ENCODE assay signal across 3 cellular contexts in the genomic region with DNA sequence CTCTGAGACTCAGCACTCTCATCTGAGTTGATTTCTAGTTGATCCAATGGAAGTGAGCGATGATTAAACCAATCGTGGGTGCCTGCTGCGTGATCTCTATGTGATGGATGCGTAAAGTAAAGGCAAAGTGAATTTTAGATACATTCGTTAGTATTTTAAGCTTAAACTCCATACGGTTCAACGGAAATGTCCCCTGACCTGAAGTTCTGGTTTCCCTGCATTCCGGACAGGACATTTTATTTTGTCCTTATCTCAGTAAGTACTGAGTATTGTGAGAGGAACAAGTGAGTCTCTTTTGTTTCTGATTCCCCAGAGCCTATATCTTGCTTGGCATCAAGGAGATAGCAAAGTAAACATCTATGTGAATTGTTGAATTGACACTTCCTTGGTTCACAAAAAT. TPM values are rescaled to one million over a fixed set of nuclear protein-coding genes. Genes with fewer than 3 reads are reported as not detected.
"Had no signal": no experiment of that assay in that cellular context is flagged by ENCODE, and none has a peak within 500 bp of the region (broad histone marks: within the 10 kb centered on the region; RNA-seq: fewer than 3 reads in every experiment).

No MANE protein-coding gene starts in this region.

RNA-seq across cellular contexts. Expression of a gene that starts 57.9 kb away (rescaled TPM):
- total RNA-seq: GM23248, H4, H7 had no signal
